ENCODE assay signal across 19 cellular contexts in genomic region chr2:62653582-62654422, GRCh38. TPM values are rescaled to one million over a fixed set of nuclear protein-coding genes. Genes with fewer than 3 reads are reported as not detected.
DNase-seq lines count a peak whose midpoint lies in the region; ATAC-seq and TF ChIP-seq lines count a peak whose summit lies in the region.
"Had no signal": no experiment of that assay in that cellular context is flagged by ENCODE, and none has a peak within 500 bp of the region (broad histone marks: within the 10 kb centered on the region; RNA-seq: fewer than 3 reads in every experiment).

No MANE protein-coding gene starts in this region.

- TF ChIP-seq CTCF in choroid plexus epithelial cell (conservative IDR thresholded peaks at IDR 0.05; ENCODE audit: low read depth, low read length) (no peak), OCI-LY7 (conservative IDR thresholded peaks at IDR 0.05; ENCODE audit: low read length) (no peak)

- H3K27ac ChIP-seq in OCI-LY7 (ENCODE audit: low read depth, low read length, poor library complexity, severe bottlenecking) = no peak overlapping the region
- H3K27ac ChIP-seq: gastrocnemius medialis had no signal

- H4K20me1 ChIP-seq in OCI-LY7 (ENCODE audit: insufficient read depth, low read length) = no peaks in the 10 kb centered on the region

- H2AFZ ChIP-seq in OCI-LY7 (ENCODE audit: low read length) = no peak overlapping the region

- no peak overlapping the region for H3K4me2 ChIP-seq in OCI-LY7 (ENCODE audit: low read length)
- H3K4me2 ChIP-seq: smooth muscle cell had no signal

- no peaks in the 10 kb centered on the region for H3K9me2 ChIP-seq in OCI-LY7 (ENCODE audit: insufficient read depth, low read length)

- intact Hi-C loops in OCI-LY7 (cut with micrococcal nuclease; ENCODE audit: unreplicated experiment) = no loop called here

- H3K4me1 ChIP-seq in OCI-LY7 (ENCODE audit: insufficient read depth, low read length, poor library complexity, severe bottlenecking) = no peaks in the 10 kb centered on the region
- H3K4me1 ChIP-seq: gastrocnemius medialis had no signal

- peak; percentile 88 for ATAC-seq in left lobe of liver
- no peak for ATAC-seq in HG03280 (IDR thresholded peaks at IDR 0.05; ENCODE audit: unreplicated experiment)
- ATAC-seq in GM19452 (IDR thresholded peaks at IDR 0.05; ENCODE audit: unreplicated experiment) = no peak
- ATAC-seq: gastrocnemius medialis had no signal

- no TSS peak for BruUV-seq in OCI-LY7 (replicated peaks; lab: Mats Ljungman, UMichigan)

- H3K79me2 ChIP-seq in OCI-LY7 (ENCODE audit: insufficient read depth, low read depth, low read length) = no peaks in the 10 kb centered on the region

- peak; percentile 22 for DNase-seq in LoVo (ENCODE audit: low spot score)
- peak; percentile 67 for DNase-seq in choroid plexus epithelial cell (ENCODE audit: low read depth)
- no peak for DNase-seq in left lobe of liver (ENCODE audit: low spot score)
- DNase-seq in OCI-LY7 (ENCODE audit: low spot score) = no peak
- no peak for DNase-seq in NCI-H2081 treated with DMSO at 0.1 percent for 48 hours (lab: John Stamatoyannopoulos, UW)
- DNase-seq: activated B cell treated with CpG ODN at 0.5 μM for 24 hours; activated CD4-positive, alpha-beta T cell treated with anti-CD3 and anti-CD28 coated beads, Interleukin-2, amount 50 U/mL, for 4 hours; aorta; effector CD4-positive, alpha-beta T cell; gastrocnemius medialis; MM.1S; NCI-H1417 treated with DMSO at 0.1 percent for 48 hours; NCI-H446 treated with DMSO at 0.1 percent for 48 hours; SHP77 treated with DMSO at 0.1 percent for 48 hours; stimulated activated naive CD4-positive, alpha-beta T cell treated with Interleukin-2 at 50 U/mL for 16 hours; SW 1271 had no signal

- H3K36me3 ChIP-seq in OCI-LY7 (ENCODE audit: insufficient read depth, low read length) = no peaks in the 10 kb centered on the region
- H3K36me3 ChIP-seq: gastrocnemius medialis had no signal

- POLR2A ChIA-PET in OCI-LY7 (lab: Charles Lee) = no interaction called here

- no peaks in the 10 kb centered on the region for H3K9me3 ChIP-seq in OCI-LY7 (ENCODE audit: low read length)
- H3K9me3 ChIP-seq: gastrocnemius medialis had no signal

- H3K4me3 ChIP-seq in choroid plexus epithelial cell (ENCODE audit: low read depth, low read length) (no peak overlapping the region), OCI-LY7 (ENCODE audit: low read depth, low read length, poor library complexity, severe bottlenecking) (no peak overlapping the region)
- H3K4me3 ChIP-seq: gastrocnemius medialis, smooth muscle cell had no signal

- CTCF ChIA-PET in OCI-LY7 (lab: Charles Lee; ENCODE audit: unreplicated experiment) = no interaction called here

RNA-seq across cellular contexts. Expression of gene EHBP1, which starts 51.7 kb away (rescaled TPM):
- total RNA-seq in left lobe of liver (50.0 TPM), OCI-LY7 (2022) (34.1 and 34.4 TPM in 2 replicates)
- total RNA-seq in OCI-LY7 (2014; rRNA removed; shearing (Covaris generic)) = 26.8 and 33.3 TPM in 2 replicates

Comparison
In these comparisons a context has a peak if more than half of its experiments do, and no peak if none do; other contexts are left out.
1. DNase-seq: peak in LoVo (single experiment) and choroid plexus epithelial cell (single experiment); none in left lobe of liver (single experiment), OCI-LY7 (single experiment) and NCI-H2081 treated with DMSO at 0.1 percent for 48 hours (single experiment).